In the genomic region with DNA sequence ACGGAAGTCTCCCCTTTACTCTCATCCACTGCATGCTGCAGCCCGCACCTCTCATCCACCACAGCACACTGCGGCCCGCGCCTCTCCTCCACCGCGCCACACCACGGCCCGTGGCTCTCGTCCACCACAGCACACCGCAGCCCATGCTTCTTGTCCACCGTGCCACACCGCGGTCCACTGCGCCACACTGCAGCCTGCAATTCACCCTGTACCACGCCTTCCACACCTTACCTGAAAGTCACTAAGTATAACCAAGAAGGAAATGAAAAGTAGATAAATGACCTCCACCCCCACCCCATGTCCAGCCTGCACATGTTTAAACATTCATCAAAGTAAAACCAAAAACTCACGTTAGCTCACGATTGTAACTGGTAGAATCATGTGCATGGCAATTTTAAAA, we compare ENCODE assay signal across 13 cellular contexts.
DNase-seq lines count a peak whose midpoint lies in the region; ATAC-seq, FAIRE-seq and TF ChIP-seq lines count a peak whose summit lies in the region.
"Had no signal": no experiment of that assay in that cellular context is flagged by ENCODE, and none has a peak within 500 bp of the region (broad histone marks: within the 10 kb centered on the region; RNA-seq: fewer than 3 reads in every experiment).

No MANE protein-coding gene starts in this region.

- no peaks in the 10 kb centered on the region for H3K36me3 Mint-ChIP-seq in activated naive CD4-positive, alpha-beta T cell treated with anti-CD3 and anti-CD28 coated beads, Interleukin-2, amount 50 U/mL, for 24 hours
- no peaks in the 10 kb centered on the region for H3K36me3 Mint-ChIP-seq in activated naive CD4-positive, alpha-beta T cell treated with anti-CD3 and anti-CD28 coated beads for 36 hours (ENCODE audit: low read depth)

- no peak overlapping the region for H3K27ac Mint-ChIP-seq in activated naive CD4-positive, alpha-beta T cell treated with anti-CD3 and anti-CD28 coated beads, Interleukin-2, amount 50 U/mL, for 24 hours
- no peak overlapping the region for H3K27ac Mint-ChIP-seq in activated naive CD4-positive, alpha-beta T cell treated with anti-CD3 and anti-CD28 coated beads for 36 hours
- H3K27ac Mint-ChIP-seq: activated T-cell treated with anti-CD3 and anti-CD28 coated beads, Interleukin-2, amount 50 U/mL, for 24 hours had no signal

- POLR2A ChIA-PET in HepG2 (lab: Yijun Ruan, JAX) = no interaction called here

- peaks cover 90% of the 10 kb centered on the region for H3K4me1 ChIP-seq in OCI-LY1 (ENCODE audit: insufficient read depth, low read length, severe bottlenecking)
- peaks cover 33% of the 10 kb centered on the region for H3K4me1 ChIP-seq in HepG2 (ENCODE audit: insufficient read depth, low read length)
- H3K4me1 ChIP-seq in tibial nerve = peaks cover 0 to 48% (median 6%) of the 10 kb centered on the region in 4 donors
- H3K4me1 ChIP-seq: A549 had no signal

- ATAC-seq in HepG2 (no peak), HG02981 (IDR thresholded peaks at IDR 0.05; ENCODE audit: unreplicated experiment) (no peak)
- ATAC-seq: A549 had no signal

- CTCF ChIA-PET in activated naive CD4-positive, alpha-beta T cell treated with anti-CD3 and anti-CD28 coated beads for 36 hours (lab: Charles Lee) = interaction anchor here (0.6 to 3.3 kb wide), 5 partner anchors 9 to 1774 kb away, joined by 3 to 12 read pairs (median 3); no protein-coding TSS in a partner anchor
- CTCF ChIA-PET in HepG2 (lab: Yijun Ruan, JAX; ENCODE audit: low intra/inter-chr PET ratio, low total read pairs) = no interaction called here

- H3K9me3 ChIP-seq in OCI-LY1 (ENCODE audit: low read length) (no peaks in the 10 kb centered on the region), HepG2 (ENCODE audit: low read length) (no peaks in the 10 kb centered on the region), tibial nerve (no peaks in the 10 kb centered on the region)
- H3K9me3 ChIP-seq: A549 had no signal

- no TSS peak for BruUV-seq in HepG2 (replicated peaks; lab: Mats Ljungman, UMichigan)

- FAIRE-seq in HepG2 (lab: Jason Lieb, UNC) = no peak
- FAIRE-seq: A549 had no signal

- TF ChIP-seq EP300 in HepG2 (IDR thresholded peaks at IDR 0.05; ENCODE audit: low read depth in 2 of 2, low read length in 2 of 2) (no peak), HepG2 (CRISPR knock-in tag; IDR thresholded peaks at IDR 0.05; ENCODE audit: borderline replicate concordance) (no peak), tibial nerve (IDR thresholded peaks at IDR 0.05) (no peak)

- H3K4me1 Mint-ChIP-seq in activated naive CD4-positive, alpha-beta T cell treated with anti-CD3 and anti-CD28 coated beads, Interleukin-2, amount 50 U/mL, for 24 hours = peaks cover 15% of the 10 kb centered on the region
- peaks cover 13% of the 10 kb centered on the region for H3K4me1 Mint-ChIP-seq in activated naive CD4-positive, alpha-beta T cell treated with anti-CD3 and anti-CD28 coated beads for 36 hours (ENCODE audit: low read depth)

- H3K4me2 ChIP-seq in OCI-LY1 (ENCODE audit: low read length) (peak overlapping the region; percentile 91), HepG2 (ENCODE audit: low read depth, low read length) (no peak overlapping the region)
- H3K4me2 ChIP-seq: A549, smooth muscle cell had no signal

- peak overlapping the region; percentile 31 for H3K4me3 Mint-ChIP-seq in activated naive CD4-positive, alpha-beta T cell treated with anti-CD3 and anti-CD28 coated beads, Interleukin-2, amount 50 U/mL, for 24 hours
- no peak overlapping the region for H3K4me3 Mint-ChIP-seq in activated naive CD4-positive, alpha-beta T cell treated with anti-CD3 and anti-CD28 coated beads for 36 hours
- H3K4me3 Mint-ChIP-seq: activated T-cell treated with anti-CD3 and anti-CD28 coated beads, Interleukin-2, amount 50 U/mL, for 24 hours had no signal

- TF ChIP-seq POLR2A in HepG2 (IDR thresholded peaks at IDR 0.05; ENCODE audit: insufficient read depth in 1 of 2, low read depth in 2 of 2, low read length in 2 of 2) = no peak
- TF ChIP-seq POLR2A in tibial nerve (IDR thresholded peaks at IDR 0.05) = no peak

- H4K20me1 ChIP-seq in OCI-LY1 (ENCODE audit: insufficient read depth, low read length) = no peaks in the 10 kb centered on the region
- no peaks in the 10 kb centered on the region; the same call in none of the 2 replicates for H4K20me1 ChIP-seq in HepG2 (ENCODE audit: insufficient read depth, low read length)

- H3K27me3 Mint-ChIP-seq in activated naive CD4-positive, alpha-beta T cell treated with anti-CD3 and anti-CD28 coated beads, Interleukin-2, amount 50 U/mL, for 24 hours = no peaks in the 10 kb centered on the region
- H3K27me3 Mint-ChIP-seq in activated naive CD4-positive, alpha-beta T cell treated with anti-CD3 and anti-CD28 coated beads for 36 hours (ENCODE audit: low read depth) = no peaks in the 10 kb centered on the region

- H3F3A ChIP-seq in OCI-LY1 (ENCODE audit: insufficient read depth, low read length) = peaks cover 13% of the 10 kb centered on the region; the same call in 1 of the 2 replicates

- no peak for DNase-seq in activated naive CD4-positive, alpha-beta T cell treated with anti-CD3 and anti-CD28 coated beads for 36 hours
- DNase-seq in HepG2 (ENCODE audit: low spot score) (no peak), tibial nerve (ENCODE audit: low spot score in 2 of 2) (no peak), activated gamma-delta T cell (lab: John Stamatoyannopoulos, UW) (no peak), T1000 (lab: John Stamatoyannopoulos, UW) (no peak)
- DNase-seq: activated T-cell treated with anti-CD3 and anti-CD28 coated beads, Interleukin-2, amount 50 U/mL, for 24 hours; erythroblast; WERI-Rb-1 had no signal

- no peaks in the 10 kb centered on the region for H3K9me3 Mint-ChIP-seq in activated naive CD4-positive, alpha-beta T cell treated with anti-CD3 and anti-CD28 coated beads, Interleukin-2, amount 50 U/mL, for 24 hours
- H3K9me3 Mint-ChIP-seq in activated naive CD4-positive, alpha-beta T cell treated with anti-CD3 and anti-CD28 coated beads for 36 hours = no peaks in the 10 kb centered on the region
- H3K9me3 Mint-ChIP-seq: activated T-cell treated with anti-CD3 and anti-CD28 coated beads, Interleukin-2, amount 50 U/mL, for 24 hours had no signal

- peak overlapping the region; percentile 61 for H3K4me3 ChIP-seq in OCI-LY1 (ENCODE audit: low read depth, low read length, poor library complexity, severe bottlenecking)
- no peak overlapping the region for H3K4me3 ChIP-seq in HepG2 (replicated peaks in 1 of 3; ENCODE audit: insufficient read depth in 1 of 3, low read depth in 2 of 3, low read length in 3 of 3)
- H3K4me3 ChIP-seq in tibial nerve = no peak overlapping the region
- H3K4me3 ChIP-seq: A549, smooth muscle cell had no signal

- peak overlapping the region; percentile 100 for H3K27ac ChIP-seq in OCI-LY1 (ENCODE audit: low read depth, low read length, poor library complexity, severe bottlenecking)
- no peak overlapping the region for H3K27ac ChIP-seq in HepG2 (ENCODE audit: extremely low read length, insufficient read depth, low read length)
- peak overlapping the region in 3 of 4 donors; percentile 67 to 84 (median 71) for H3K27ac ChIP-seq in tibial nerve
- H3K27ac ChIP-seq: A549, WERI-Rb-1 had no signal

- H3K36me3 ChIP-seq in OCI-LY1 (ENCODE audit: insufficient read depth, low read length) (peaks cover 36% of the 10 kb centered on the region), HepG2 (replicated peaks in 1 of 2; ENCODE audit: control insufficient read depth in 1 of 2, insufficient read depth in 2 of 2, low read length in 2 of 2) (no peaks in the 10 kb centered on the region), tibial nerve (no peaks in the 10 kb centered on the region)
- H3K36me3 ChIP-seq: WERI-Rb-1 had no signal

- in situ Hi-C loops in HepG2 (cut with HindIII; ENCODE audit: extremely low pct_ligation_motif_present, low pct_unique_long_range_greater_than_20kb) = loop anchor here (5.0 kb wide), 1 partner anchor 274 kb away; no protein-coding TSS in a partner anchor

- H2AFZ ChIP-seq in OCI-LY1 (ENCODE audit: low read length) = no peak overlapping the region
- no peak overlapping the region for H2AFZ ChIP-seq in HepG2 (ENCODE audit: low read length)

- no peak for TF ChIP-seq RAD21 in HepG2 (CRISPR knock-in tag; IDR thresholded peaks at IDR 0.05)

- TF ChIP-seq CTCF in OCI-LY1 (IDR thresholded peaks at IDR 0.05; ENCODE audit: low read length) = no peak
- no peak for TF ChIP-seq CTCF in HepG2 (CRISPR knock-in tag; IDR thresholded peaks at IDR 0.05)
- no peak for TF ChIP-seq CTCF in tibial nerve (IDR thresholded peaks at IDR 0.05)

- H3K79me2 ChIP-seq in OCI-LY1 (ENCODE audit: insufficient read depth, low read length) = no peaks in the 10 kb centered on the region; the same call in 1 of the 2 replicates
- H3K79me2 ChIP-seq in HepG2 (ENCODE audit: insufficient read depth, low read length) = no peaks in the 10 kb centered on the region

- H3K9me2 ChIP-seq in OCI-LY1 (ENCODE audit: low read depth, low read length) = no peaks in the 10 kb centered on the region

- H3K9ac ChIP-seq in OCI-LY1 (ENCODE audit: low read length) = peak overlapping the region; percentile 86
- no peak overlapping the region for H3K9ac ChIP-seq in HepG2 (ENCODE audit: insufficient read depth, low read depth, low read length)

- H3K27me3 ChIP-seq in OCI-LY1 (ENCODE audit: insufficient read depth, low read length) (no peaks in the 10 kb centered on the region), HepG2 (ENCODE audit: control insufficient read depth in 1 of 2, insufficient read depth in 2 of 2, low read length in 2 of 2) (no peaks in the 10 kb centered on the region), tibial nerve (no peaks in the 10 kb centered on the region)

- intact Hi-C loops in activated naive CD4-positive, alpha-beta T cell treated with anti-CD3 and anti-CD28 coated beads for 36 hours (cut with micrococcal nuclease) = loop anchor here (5.0 kb wide), 1 partner anchor 564 kb away; no protein-coding TSS in a partner anchor
- intact Hi-C loops in HepG2 (cut with micrococcal nuclease; ENCODE audit: unreplicated experiment) = no loop called here

- 96% methylated on average over 18 of the region's 18 CpGs for WGBS in HepG2 (ENCODE audit: low lambda C conversion rate)
- 92 to 93% methylated on average over 18 of the region's 18 CpGs for WGBS in tibial nerve, 2 donors

TF ChIP-seq in HepG2, 621 proteins besides CTCF, POLR2A, EP300 and RAD21:
- 0 out of 2 replicates have a peak, but pooled peaks have one; percentile 21 for TF ChIP-seq ZBTB38 (CRISPR knock-in tag; IDR thresholded peaks at IDR 0.05)
- TF ChIP-seq, protein P1, sequence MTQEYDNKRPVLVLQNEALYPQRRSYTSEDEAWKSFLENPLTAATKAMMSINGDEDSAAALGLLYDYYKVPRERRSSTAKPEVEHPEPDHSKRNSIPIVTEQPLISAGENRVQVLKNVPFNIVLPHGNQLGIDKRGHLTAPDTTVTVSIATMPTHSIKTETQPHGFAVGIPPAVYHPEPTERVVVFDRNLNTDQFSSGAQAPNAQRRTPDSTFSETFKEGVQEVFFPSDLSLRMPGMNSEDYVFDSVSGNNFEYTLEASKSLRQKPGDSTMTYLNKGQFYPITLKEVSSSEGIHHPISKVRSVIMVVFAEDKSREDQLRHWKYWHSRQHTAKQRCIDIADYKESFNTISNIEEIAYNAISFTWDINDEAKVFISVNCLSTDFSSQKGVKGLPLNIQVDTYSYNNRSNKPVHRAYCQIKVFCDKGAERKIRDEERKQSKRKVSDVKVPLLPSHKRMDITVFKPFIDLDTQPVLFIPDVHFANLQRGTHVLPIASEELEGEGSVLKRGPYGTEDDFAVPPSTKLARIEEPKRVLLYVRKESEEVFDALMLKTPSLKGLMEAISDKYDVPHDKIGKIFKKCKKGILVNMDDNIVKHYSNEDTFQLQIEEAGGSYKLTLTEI (CRISPR knock-in tag; conservative IDR thresholded peaks at IDR 0.05) = no peak
